In genomic region chr1:241533375-241534115, GRCh38 we compare ENCODE assay signal across 9 cellular contexts.
DNase-seq lines count a peak whose midpoint lies in the region; ATAC-seq and FAIRE-seq lines count a peak whose summit lies in the region.
"Had no signal": no experiment of that assay in that cellular context is flagged by ENCODE, and none has a peak within 500 bp of the region (broad histone marks: within the 10 kb centered on the region; RNA-seq: fewer than 3 reads in every experiment).

No MANE protein-coding gene starts in this region.

- peak; percentile 41 for ATAC-seq in GM18498 (IDR thresholded peaks at IDR 0.05; ENCODE audit: unreplicated experiment)
- ATAC-seq in GM21528 (IDR thresholded peaks at IDR 0.05; ENCODE audit: low FRiP score, unreplicated experiment), result peak; percentile 42
- peak; percentile 30 for ATAC-seq in HG03558 (IDR thresholded peaks at IDR 0.05; ENCODE audit: extremely low read depth, unreplicated experiment)

- DNase-seq in islet precursor cell (peak; percentile 79), urothelium cell line (ENCODE audit: low spot score) (no peak), 8988T (no peak), HuH-7.5 (ENCODE audit: low spot score) (no peak)
- no peak for DNase-seq in activated effector memory CD4-positive, alpha-beta T cell treated with anti-CD3 and anti-CD28 coated beads, Interleukin-2, amount 50 U/mL, for 16 hours
- DNase-seq: IMR-90 had no signal

- FAIRE-seq in urothelium cell line (lab: Jason Lieb, UNC), result no peak
